10 cellular contexts compared by ENCODE assay signal in the genomic region with DNA sequence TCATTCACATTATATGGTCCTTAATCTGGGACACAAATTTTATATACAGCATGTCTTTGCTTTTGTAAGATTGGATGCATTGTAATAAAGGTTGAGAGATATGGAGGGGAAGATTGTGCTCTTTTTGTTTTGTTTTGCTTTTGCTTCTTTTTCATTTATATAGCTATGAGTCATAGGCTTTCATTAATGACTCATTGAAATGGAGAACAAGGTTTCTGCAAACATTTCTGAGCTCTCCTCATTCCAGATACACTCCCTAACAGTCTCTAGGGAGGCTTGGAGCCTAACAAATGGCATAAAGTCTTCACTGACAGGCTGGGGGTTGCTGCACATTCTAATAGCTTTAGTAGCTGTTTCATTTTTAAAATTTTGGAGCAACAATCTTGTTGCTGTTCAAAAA. TPM values are rescaled to one million over a fixed set of nuclear protein-coding genes. Genes with fewer than 3 reads are reported as not detected.
A peak's percentile ranks its signal among the peaks of the same experiment; 100 is the strongest.
DNase-seq lines count a peak whose midpoint lies in the region; ATAC-seq and TF ChIP-seq lines count a peak whose summit lies in the region.
"Had no signal": no experiment of that assay in that cellular context is flagged by ENCODE, and none has a peak within 500 bp of the region (broad histone marks: within the 10 kb centered on the region; RNA-seq: fewer than 3 reads in every experiment).

No MANE protein-coding gene starts in this region.

- H3K4me3 ChIP-seq in coronary artery: peak overlapping the region; percentile 51
- H3K4me3 ChIP-seq: right lobe of liver had no signal

- DNase-seq in DMS 273 (lab: John Stamatoyannopoulos, UW; ENCODE audit: unreplicated experiment): peak; percentile 51
- DNase-seq in M059J (ENCODE audit: low read depth): peak; percentile 82
- DNase-seq in coronary artery (ENCODE audit: low spot score): no peak
- DNase-seq in dermis blood vessel endothelial cell: no peak
- DNase-seq in activated naive CD4-positive, alpha-beta T cell treated with anti-CD3 and anti-CD28 coated beads, Interleukin-2, amount 50 U/mL, for 72 hours (ENCODE audit: low spot score in 2 of 2): no peak
- no peak for DNase-seq in AML-193 (lab: John Stamatoyannopoulos, UW)
- DNase-seq: right lobe of liver had no signal

- no peaks in the 10 kb centered on the region for H3K9me3 Mint-ChIP-seq in nephron
- H3K9me3 Mint-ChIP-seq in activated naive CD4-positive, alpha-beta T cell treated with anti-CD3 and anti-CD28 coated beads, Interleukin-2, amount 50 U/mL, for 72 hours: peaks cover 3 to 4% of the 10 kb centered on the region in 2 donors

- peaks cover 23% of the 10 kb centered on the region for H3K4me1 Mint-ChIP-seq in nephron
- H3K4me1 Mint-ChIP-seq: activated naive CD4-positive, alpha-beta T cell treated with anti-CD3 and anti-CD28 coated beads, Interleukin-2, amount 50 U/mL, for 24 hours had no signal

- no peak overlapping the region for H3K4me3 Mint-ChIP-seq in nephron
- H3K4me3 Mint-ChIP-seq: activated naive CD4-positive, alpha-beta T cell treated with anti-CD3 and anti-CD28 coated beads, Interleukin-2, amount 50 U/mL, for 24 hours had no signal

- no peaks in the 10 kb centered on the region for H3K27me3 Mint-ChIP-seq in nephron (ENCODE audit: low read depth)
- H3K27me3 Mint-ChIP-seq: activated naive CD4-positive, alpha-beta T cell treated with anti-CD3 and anti-CD28 coated beads, Interleukin-2, amount 50 U/mL, for 24 hours had no signal

- no peak for ATAC-seq in HG02642 (IDR thresholded peaks at IDR 0.05; ENCODE audit: poor library complexity, unreplicated experiment)
- no peak for ATAC-seq in activated naive CD4-positive, alpha-beta T cell treated with anti-CD3 and anti-CD28 coated beads, Interleukin-2, amount 50 U/mL, for 72 hours

- peak overlapping the region; percentile 21 to 73 (median 22) for H3K27ac Mint-ChIP-seq in nephron
- no peak overlapping the region for H3K27ac Mint-ChIP-seq in activated naive CD4-positive, alpha-beta T cell treated with anti-CD3 and anti-CD28 coated beads, Interleukin-2, amount 50 U/mL, for 72 hours
- H3K27ac Mint-ChIP-seq: activated naive CD4-positive, alpha-beta T cell treated with anti-CD3 and anti-CD28 coated beads, Interleukin-2, amount 50 U/mL, for 24 hours had no signal

- H3K36me3 Mint-ChIP-seq in nephron (ENCODE audit: low read depth): no peaks in the 10 kb centered on the region
- no peaks in the 10 kb centered on the region for H3K36me3 Mint-ChIP-seq in activated naive CD4-positive, alpha-beta T cell treated with anti-CD3 and anti-CD28 coated beads, Interleukin-2, amount 50 U/mL, for 72 hours
- H3K36me3 Mint-ChIP-seq: activated naive CD4-positive, alpha-beta T cell treated with anti-CD3 and anti-CD28 coated beads, Interleukin-2, amount 50 U/mL, for 24 hours had no signal

- no peak for TF ChIP-seq CTCF in coronary artery (IDR thresholded peaks at IDR 0.05)
- TF ChIP-seq CTCF in nephron (IDR thresholded peaks at IDR 0.05; ENCODE audit: unreplicated experiment in 3 of 3): no peak

- H3K27ac ChIP-seq in coronary artery: peak overlapping the region; percentile 23 to 76
- H3K27ac ChIP-seq: right lobe of liver had no signal

RNA-seq across cellular contexts. Expression of a gene that starts 21.4 kb away (rescaled TPM):
- 8.3 and 12.3 TPM in 2 replicates for total RNA-seq in M059J (2014; rRNA removed; shearing (Covaris generic))
- 0.19 and 1.7 TPM in 2 replicates for total RNA-seq in dermis blood vessel endothelial cell
- under 1 TPM in 1 of 2 donors, not detected in 1; 0.06 TPM for total RNA-seq in activated naive CD4-positive, alpha-beta T cell treated with anti-CD3 and anti-CD28 coated beads, Interleukin-2, amount 50 U/mL, for 72 hours

Comparison
In these comparisons a context has a peak if more than half of its experiments do, and no peak if none do; other contexts are left out.
1. DNase-seq: peak in DMS 273 (single experiment) and M059J (single experiment); none in coronary artery (single experiment), dermis blood vessel endothelial cell (single experiment), activated naive CD4-positive, alpha-beta T cell treated with anti-CD3 and anti-CD28 coated beads, Interleukin-2, amount 50 U/mL, for 72 hours (0 of 2) and AML-193 (0 of 2).
2. H3K27ac Mint-ChIP-seq: peak in nephron (3 of 3); none in activated naive CD4-positive, alpha-beta T cell treated with anti-CD3 and anti-CD28 coated beads, Interleukin-2, amount 50 U/mL, for 72 hours (0 of 2).